In genomic region chr7:100444311-100445278, GRCh38 we compare ENCODE assay signal across 8 cellular contexts. TPM values are rescaled to one million over a fixed set of nuclear protein-coding genes. Genes with fewer than 3 reads are reported as not detected.
DNase-seq lines count a peak whose midpoint lies in the region; ATAC-seq and TF ChIP-seq lines count a peak whose summit lies in the region.

No MANE protein-coding gene starts in this region.

- H3K9me3 ChIP-seq in HEK293 (ENCODE audit: control insufficient read depth, insufficient read depth, low read depth, low read length), result no peaks in the 10 kb centered on the region

- H3K4me1 Mint-ChIP-seq in stimulated activated naive B cell treated with anti-CD40 and anti-IgM and Interleukin-4, amounts not matched to agents 10 μg/mL and 1 μg/mL and 100 μg/mL, for 72 hours, result peaks cover 11 to 17% of the 10 kb centered on the region in 2 donors

- H3K27ac ChIP-seq in HEK293 (ENCODE audit: extremely low read depth, low read depth, low read length), result no peak overlapping the region

- H3K27ac Mint-ChIP-seq in stimulated activated naive B cell treated with anti-CD40 and anti-IgM and Interleukin-4, amounts not matched to agents 10 μg/mL and 1 μg/mL and 100 μg/mL, for 72 hours, result peak overlapping the region; percentile 88

- DNase-seq in UCSD-AML1 (lab: John Stamatoyannopoulos, UW; ENCODE audit: unreplicated experiment) (peak; percentile 31), Right ventricle myocardium superior (peak; percentile 49), ecto neural progenitor cell (ENCODE audit: low spot score) (no peak), NCI-H128 (lab: John Stamatoyannopoulos, UW; ENCODE audit: unreplicated experiment) (no peak), NCI-H1694 treated with DMSO at 0.1 percent for 48 hours (lab: John Stamatoyannopoulos, UW) (no peak)
- no peak for DNase-seq in stimulated activated naive B cell treated with anti-CD40 and anti-IgM and Interleukin-4, amounts not matched to agents 10 μg/mL and 1 μg/mL and 100 μg/mL, for 72 hours
- no peak for DNase-seq in stimulated activated CD4-positive, alpha-beta T cell treated with anti-CD3 and anti-CD28 coated beads, Interleukin-4, amount 100 ng/mL, for 24 hours

- H3K9me3 Mint-ChIP-seq in stimulated activated naive B cell treated with anti-CD40 and anti-IgM and Interleukin-4, amounts not matched to agents 10 μg/mL and 1 μg/mL and 100 μg/mL, for 72 hours, result no peaks in the 10 kb centered on the region

- intact Hi-C loops in Right ventricle myocardium superior (cut with DNase I), result no loop called here

- peak overlapping the region in 1 of 2 donors; percentile 46 for H3K4me3 Mint-ChIP-seq in stimulated activated naive B cell treated with anti-CD40 and anti-IgM and Interleukin-4, amounts not matched to agents 10 μg/mL and 1 μg/mL and 100 μg/mL, for 72 hours

- POLR2A ChIA-PET in HEK293 (lab: Yijun Ruan, JAX), result interaction anchor here (0.9 to 6.2 kb wide), 5 partner anchors 8 to 142 kb away, joined by 3 to 28 read pairs (median 4); partner anchors contain the start of genes FBXO24, LRCH4, MEPCE and PPP1R35

- H3K36me3 Mint-ChIP-seq in stimulated activated naive B cell treated with anti-CD40 and anti-IgM and Interleukin-4, amounts not matched to agents 10 μg/mL and 1 μg/mL and 100 μg/mL, for 72 hours, result peaks cover 0 to 4% of the 10 kb centered on the region in 2 donors

- no peak overlapping the region for H3K4me3 ChIP-seq in HEK293 (ENCODE audit: low read depth, low read length)

- H3K36me3 ChIP-seq in HEK293 (ENCODE audit: control insufficient read depth in 2 of 2, insufficient read depth in 1 of 2, low read length in 2 of 2), result no peaks in the 10 kb centered on the region

- ATAC-seq in Right ventricle myocardium superior (ENCODE audit: poor library complexity), result peak; percentile 41
- ATAC-seq in stimulated activated naive B cell treated with anti-CD40 and anti-IgM and Interleukin-4, amounts not matched to agents 10 μg/mL and 1 μg/mL and 100 μg/mL, for 72 hours (replicated peaks), result peak; percentile 82 to 85

- no peaks in the 10 kb centered on the region for H3K4me1 ChIP-seq in HEK293 (ENCODE audit: control insufficient read depth, insufficient read depth, low read length)

- CTCF ChIA-PET in HEK293 (lab: Yijun Ruan, JAX), result interaction anchor here (0.6 to 1.1 kb wide), 4 partner anchors 16 to 160 kb away, joined by 3 read pairs; no protein-coding TSS in a partner anchor

- TF ChIP-seq CTCF in HEK293 (tag by site-specific recombination; IDR thresholded peaks at IDR 0.05), result no peak

- no peaks in the 10 kb centered on the region for H3K27me3 Mint-ChIP-seq in stimulated activated naive B cell treated with anti-CD40 and anti-IgM and Interleukin-4, amounts not matched to agents 10 μg/mL and 1 μg/mL and 100 μg/mL, for 72 hours

TF ChIP-seq in HEK293, 187 proteins besides CTCF, POLR2A, EP300 and RAD21 (continues in another document):
- TF ChIP-seq YY2 (tag by site-specific recombination; IDR thresholded peaks at IDR 0.05) (no peak), ZNF639 (tag by site-specific recombination; IDR thresholded peaks at IDR 0.05) (no peak), ZNF292 (tag by site-specific recombination; IDR thresholded peaks at IDR 0.05; ENCODE audit: borderline replicate concordance, low read depth) (no peak), ZNF549 (tag by site-specific recombination; IDR thresholded peaks at IDR 0.05) (no peak), ZNF645 (tag by site-specific recombination; IDR thresholded peaks at IDR 0.05) (no peak), GLI4 (tag by site-specific recombination; IDR thresholded peaks at IDR 0.05) (no peak), ZFP41 (tag by site-specific recombination; IDR thresholded peaks at IDR 0.05; ENCODE audit: borderline replicate concordance) (no peak), ZNF514 (tag by site-specific recombination; IDR thresholded peaks at IDR 0.05) (no peak), PRDM10 (tag by site-specific recombination; IDR thresholded peaks at IDR 0.05) (no peak), ZNF146 (tag by site-specific recombination; IDR thresholded peaks at IDR 0.05) (no peak), ZNF658 (tag by site-specific recombination; IDR thresholded peaks at IDR 0.05) (no peak), ZNF768 (tag by site-specific recombination; IDR thresholded peaks at IDR 0.05) (0 out of 2 replicates have a peak, but pooled peaks have one; percentile 26), SCRT1 (tag by site-specific recombination; IDR thresholded peaks at IDR 0.05; ENCODE audit: borderline replicate concordance) (no peak), ZNF501 (tag by site-specific recombination; IDR thresholded peaks at IDR 0.05) (no peak), ZNF366 (tag by site-specific recombination; conservative IDR thresholded peaks at IDR 0.05) (peak; percentile 32; the same call in 1 of the 2 replicates), ZNF513 (tag by site-specific recombination; IDR thresholded peaks at IDR 0.05) (no peak)
- TF ChIP-seq, protein P1, sequence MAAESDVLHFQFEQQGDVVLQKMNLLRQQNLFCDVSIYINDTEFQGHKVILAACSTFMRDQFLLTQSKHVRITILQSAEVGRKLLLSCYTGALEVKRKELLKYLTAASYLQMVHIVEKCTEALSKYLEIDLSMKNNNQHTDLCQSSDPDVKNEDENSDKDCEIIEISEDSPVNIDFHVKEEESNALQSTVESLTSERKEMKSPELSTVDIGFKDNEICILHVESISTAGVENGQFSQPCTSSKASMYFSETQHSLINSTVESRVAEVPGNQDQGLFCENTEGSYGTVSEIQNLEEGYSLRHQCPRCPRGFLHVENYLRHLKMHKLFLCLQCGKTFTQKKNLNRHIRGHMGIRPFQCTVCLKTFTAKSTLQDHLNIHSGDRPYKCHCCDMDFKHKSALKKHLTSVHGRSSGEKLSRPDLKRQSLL (tag by site-specific recombination; IDR thresholded peaks at IDR 0.05), result no peak

RNA-seq across cellular contexts. Expression of gene PPP1R35, which starts 8.3 kb away (rescaled TPM):
- 10.9 TPM for total RNA-seq in Right ventricle myocardium superior

RNA-seq across cellular contexts. Expression of gene MEPCE, which starts 15.0 kb away (rescaled TPM):
- total RNA-seq in Right ventricle myocardium superior, result 22.2 TPM

RNA-seq across cellular contexts. Expression of gene ZCWPW1, which starts 16.1 kb away (rescaled TPM):
- 5.4 TPM for total RNA-seq in Right ventricle myocardium superior

RNA-seq across cellular contexts. Expression of gene SPACDR, which starts 19.5 kb away (rescaled TPM):
- 0.81 TPM for total RNA-seq in Right ventricle myocardium superior

RNA-seq across cellular contexts. Expression of gene TSC22D4, which starts 34.4 kb away (rescaled TPM):
- total RNA-seq in Right ventricle myocardium superior, result 47.4 TPM

Comparison
In these comparisons a context has a peak if more than half of its experiments do, and no peak if none do; other contexts are left out.
1. DNase-seq: peak in UCSD-AML1 (single experiment) and Right ventricle myocardium superior (single experiment); none in stimulated activated naive B cell treated with anti-CD40 and anti-IgM and Interleukin-4, amounts not matched to agents 10 μg/mL and 1 μg/mL and 100 μg/mL, for 72 hours (single experiment), ecto neural progenitor cell (single experiment), NCI-H128 (single experiment), NCI-H1694 treated with DMSO at 0.1 percent for 48 hours (single experiment) and stimulated activated CD4-positive, alpha-beta T cell treated with anti-CD3 and anti-CD28 coated beads, Interleukin-4, amount 100 ng/mL, for 24 hours (single experiment).